18 cellular contexts compared by ENCODE assay signal in the genomic region with DNA sequence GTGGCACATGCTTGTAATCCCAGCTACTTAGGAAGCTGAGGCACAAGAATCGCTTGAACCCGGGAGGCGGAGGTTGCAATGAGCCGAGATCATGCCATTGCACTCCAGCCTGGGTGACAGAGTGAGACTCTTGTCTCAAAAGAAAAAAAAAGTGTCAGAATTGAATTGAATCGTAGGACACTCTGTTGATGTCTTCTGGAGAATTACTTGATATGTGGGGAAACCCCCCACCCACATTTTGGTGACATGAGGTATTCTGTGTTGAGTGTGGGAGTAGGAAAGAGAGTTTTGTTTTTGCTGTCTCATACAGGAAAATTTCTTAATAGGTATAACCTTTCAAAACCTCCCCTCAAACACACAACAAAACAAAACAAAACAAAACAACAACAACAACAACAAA.
DNase-seq lines count a peak whose midpoint lies in the region; ATAC-seq, FAIRE-seq and TF ChIP-seq lines count a peak whose summit lies in the region.
"Had no signal": no experiment of that assay in that cellular context is flagged by ENCODE, and none has a peak within 500 bp of the region (broad histone marks: within the 10 kb centered on the region; RNA-seq: fewer than 3 reads in every experiment).

No MANE protein-coding gene starts in this region.

- BruUV-seq in GM12878 (replicated peaks; lab: Mats Ljungman, UMichigan) = no TSS peak

- no peaks in the 10 kb centered on the region for H3K79me2 ChIP-seq in GM12878 (ENCODE audit: control insufficient read depth, insufficient read depth, low read length)

- no peak for TF ChIP-seq POLR2A in GM12878 (IDR thresholded peaks at IDR 0.05; ENCODE audit: low read depth, low read length)

- CTCF ChIA-PET in GM12878 (lab: Yijun Ruan, JAX) = no interaction called here

- no peak overlapping the region for H3K4me3 ChIP-seq in GM12878
- H3K4me3 ChIP-seq: BLaER1, heart right ventricle, K562, neural progenitor cell had no signal

- intact Hi-C loops in GM12878 (cut with micrococcal nuclease; ENCODE audit: unreplicated experiment) = no loop called here

- no peaks in the 10 kb centered on the region for H3K9me3 ChIP-seq in GM12878 (replicated peaks; ENCODE audit: control insufficient read depth, insufficient read depth, low read length)
- H3K9me3 ChIP-seq: heart right ventricle had no signal

- no peaks in the 10 kb centered on the region for H4K20me1 ChIP-seq in GM12878 (ENCODE audit: control insufficient read depth, insufficient read depth)
- H4K20me1 ChIP-seq: BLaER1 had no signal

- SMC1A ChIA-PET in GM12878 (lab: Charles Lee; ENCODE audit: uncharacterized antibody, unreplicated experiment) = no interaction called here

- TF ChIP-seq CTCF in GM13977 (IDR thresholded peaks at IDR 0.05; ENCODE audit: extremely low read depth, insufficient read depth, missing control alignments) (no peak), GM12878 (IDR thresholded peaks at IDR 0.05 in 2 of 3, conservative IDR thresholded peaks at IDR 0.05 in 1 of 3; ENCODE audit: control insufficient read depth in 2 of 3, extremely low read depth in 1 of 3, insufficient read depth in 1 of 3, low read depth in 3 of 3, low read length in 3 of 3) (no peak)

- H3K27ac ChIP-seq in GM12878 (ENCODE audit: control insufficient read depth, insufficient read depth) = no peak overlapping the region
- H3K27ac ChIP-seq: BLaER1, heart right ventricle, HL-60, neural progenitor cell had no signal

- DNase-seq in GM13977 (ENCODE audit: low spot score) (peak; percentile 28), GM12878 (ENCODE audit: low read depth, low spot score) (no peak), kidney tubule cell (ENCODE audit: low spot score) (no peak), RPMI8226 (no peak)
- DNase-seq in activated CD4-positive, alpha-beta T cell treated with anti-CD3 and anti-CD28 coated beads for 48 hours = peak; percentile 76
- DNase-seq in stimulated activated CD8-positive, alpha-beta memory T cell treated with anti-CD3 and anti-CD28 coated beads, Interleukin-15, amount 100 ng/mL, for 24 hours (ENCODE audit: low read depth) = peak; percentile 4
- DNase-seq: DMS79; effector CD4-positive, alpha-beta T cell; heart right ventricle; mesenchymal stem cell; NCI-H1092 treated with DMSO at 0.1 percent for 48 hours; NCI-H2171 treated with DMSO at 0.1 percent for 48 hours had no signal

- no peak for TF ChIP-seq EP300 in GM12878 (IDR thresholded peaks at IDR 0.05; ENCODE audit: borderline replicate concordance in 1 of 2, control insufficient read depth in 1 of 2, low read depth in 2 of 2, low read length in 2 of 2)

- no peak for TF ChIP-seq RAD21 in GM12878 (IDR thresholded peaks at IDR 0.05; ENCODE audit: insufficient read depth, low read depth, low read length)

- RAD21 ChIA-PET in GM12878 (lab: Charles Lee; ENCODE audit: unreplicated experiment) = no interaction called here

- no peak overlapping the region for H2AFZ ChIP-seq in GM12878 (ENCODE audit: control insufficient read depth, low read depth, low read length)
- H2AFZ ChIP-seq: neural progenitor cell had no signal

- no peaks in the 10 kb centered on the region for H3K36me3 ChIP-seq in GM12878 (ENCODE audit: control insufficient read depth in 2 of 2, insufficient read depth in 2 of 2, low read length in 1 of 2)
- H3K36me3 ChIP-seq: BLaER1, heart right ventricle, neural progenitor cell had no signal

- H3K4me2 ChIP-seq in GM12878 (ENCODE audit: control insufficient read depth, insufficient read depth) = no peak overlapping the region
- H3K4me2 ChIP-seq: BLaER1, neural progenitor cell had no signal

- 61% methylated on average over 5 of the region's 5 CpGs for WGBS in GM12878 (ENCODE audit: insufficient coverage, insufficient replicate concordance, low lambda C conversion rate, missing lambda C conversion rate)

- peak; percentile 52 for ATAC-seq in GM12878
- no peak for ATAC-seq in HG03378 (IDR thresholded peaks at IDR 0.05; ENCODE audit: unreplicated experiment)
- ATAC-seq: heart right ventricle, K562 had no signal

- no peaks in the 10 kb centered on the region for H3K27me3 ChIP-seq in GM12878 (replicated peaks in 1 of 2; ENCODE audit: control insufficient read depth in 2 of 2, insufficient read depth in 2 of 2, low read length in 1 of 2)
- H3K27me3 ChIP-seq: BLaER1, neural progenitor cell had no signal

- no peak overlapping the region for H3K9ac ChIP-seq in GM12878 (ENCODE audit: control insufficient read depth, insufficient read depth, low read length)
- H3K9ac ChIP-seq: BLaER1, neural progenitor cell had no signal

- no peak for FAIRE-seq in GM12878 (lab: Jason Lieb, UNC)
- FAIRE-seq: islet of Langerhans, K562 had no signal

- in situ Hi-C loops in GM13977 (cut with MboI; ENCODE audit: low pct_unique_long_range_greater_than_20kb, low sequenced_read_pairs, unreplicated experiment) = no loop called here
- in situ Hi-C loops in GM12878 (cut with MboI) = no loop called here

- POLR2A ChIA-PET in GM12878 (lab: Charles Lee) = no interaction called here

- H3K4me1 ChIP-seq in GM12878 (ENCODE audit: control insufficient read depth, insufficient read depth, low read length) = no peaks in the 10 kb centered on the region
- H3K4me1 ChIP-seq: neural progenitor cell had no signal

TF ChIP-seq in GM12878, 131 proteins besides CTCF, POLR2A, EP300 and RAD21:
- TF ChIP-seq RUNX3 (IDR thresholded peaks at IDR 0.05; ENCODE audit: low read length) (peak; percentile 56), IKZF1 (conservative IDR thresholded peaks at IDR 0.05) (peak; percentile 37), ATF7 (IDR thresholded peaks at IDR 0.05; ENCODE audit: low read depth) (peak; percentile 42; the same call in 1 of the 2 replicates), BMI1 (IDR thresholded peaks at IDR 0.05; ENCODE audit: borderline replicate concordance) (0 out of 2 replicates have a peak, but pooled peaks have one; percentile 20), EGR1 (IDR thresholded peaks at IDR 0.05; ENCODE audit: borderline replicate concordance in 1 of 2, low read depth in 2 of 2, low read length in 2 of 2) (peak in 1 of 2 experiments; percentile 70; a peak in 1 of 3 replicates), JUNB (IDR thresholded peaks at IDR 0.05) (peak; percentile 41; the same call in 1 of the 2 replicates), ATF2 (IDR thresholded peaks at IDR 0.05; ENCODE audit: low read length) (peak; percentile 25; the same call in 1 of the 2 replicates), IRF5 (IDR thresholded peaks at IDR 0.05; ENCODE audit: borderline replicate concordance) (no peak), BCL11A (IDR thresholded peaks at IDR 0.05; ENCODE audit: low read depth, low read length) (peak; percentile 42; the same call in 1 of the 2 replicates)
- TF ChIP-seq, protein P1, sequence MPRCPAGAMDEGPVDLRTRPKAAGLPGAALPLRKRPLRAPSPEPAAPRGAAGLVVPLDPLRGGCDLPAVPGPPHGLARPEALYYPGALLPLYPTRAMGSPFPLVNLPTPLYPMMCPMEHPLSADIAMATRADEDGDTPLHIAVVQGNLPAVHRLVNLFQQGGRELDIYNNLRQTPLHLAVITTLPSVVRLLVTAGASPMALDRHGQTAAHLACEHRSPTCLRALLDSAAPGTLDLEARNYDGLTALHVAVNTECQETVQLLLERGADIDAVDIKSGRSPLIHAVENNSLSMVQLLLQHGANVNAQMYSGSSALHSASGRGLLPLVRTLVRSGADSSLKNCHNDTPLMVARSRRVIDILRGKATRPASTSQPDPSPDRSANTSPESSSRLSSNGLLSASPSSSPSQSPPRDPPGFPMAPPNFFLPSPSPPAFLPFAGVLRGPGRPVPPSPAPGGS (IDR thresholded peaks at IDR 0.05; ENCODE audit: borderline replicate concordance, insufficient read depth, low read depth, low read length, poor library complexity, severe bottlenecking) = peak; percentile 26
- TF ChIP-seq, protein P2, sequence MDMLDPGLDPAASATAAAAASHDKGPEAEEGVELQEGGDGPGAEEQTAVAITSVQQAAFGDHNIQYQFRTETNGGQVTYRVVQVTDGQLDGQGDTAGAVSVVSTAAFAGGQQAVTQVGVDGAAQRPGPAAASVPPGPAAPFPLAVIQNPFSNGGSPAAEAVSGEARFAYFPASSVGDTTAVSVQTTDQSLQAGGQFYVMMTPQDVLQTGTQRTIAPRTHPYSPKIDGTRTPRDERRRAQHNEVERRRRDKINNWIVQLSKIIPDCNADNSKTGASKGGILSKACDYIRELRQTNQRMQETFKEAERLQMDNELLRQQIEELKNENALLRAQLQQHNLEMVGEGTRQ (IDR thresholded peaks at IDR 0.05; ENCODE audit: borderline replicate concordance, low read depth, low read length) = no peak

Comparison
In these comparisons a context has a peak if more than half of its experiments do, and no peak if none do; other contexts are left out.
1. DNase-seq: peak in GM13977 (single experiment), activated CD4-positive, alpha-beta T cell treated with anti-CD3 and anti-CD28 coated beads for 48 hours (single experiment) and stimulated activated CD8-positive, alpha-beta memory T cell treated with anti-CD3 and anti-CD28 coated beads, Interleukin-15, amount 100 ng/mL, for 24 hours (single experiment); none in GM12878 (single experiment), kidney tubule cell (single experiment) and RPMI8226 (single experiment).